22 cellular contexts compared by ENCODE assay signal in the genomic region with DNA sequence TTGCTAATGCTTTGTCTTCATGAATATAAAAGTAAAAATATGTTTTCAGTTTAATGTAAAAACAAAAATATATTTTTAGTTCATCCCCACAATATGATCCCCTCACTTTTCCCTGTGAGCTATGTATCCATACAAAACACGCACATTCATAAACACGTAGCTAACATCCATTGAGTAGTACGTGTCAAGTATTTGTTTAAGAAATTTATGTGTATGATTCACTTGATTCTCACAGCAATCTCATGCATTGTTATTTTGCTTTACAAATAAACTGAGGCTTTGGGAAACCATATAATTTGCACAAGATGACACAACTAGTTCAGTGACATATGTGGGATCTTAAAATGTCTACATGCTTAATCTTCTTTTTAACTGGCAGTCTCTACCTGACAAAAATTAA.
DNase-seq lines count a peak whose midpoint lies in the region; ATAC-seq, FAIRE-seq and TF ChIP-seq lines count a peak whose summit lies in the region.
"Had no signal": no experiment of that assay in that cellular context is flagged by ENCODE, and none has a peak within 500 bp of the region (broad histone marks: within the 10 kb centered on the region; RNA-seq: fewer than 3 reads in every experiment).

No MANE protein-coding gene starts in this region.

- H3K36me3 ChIP-seq in keratinocyte (ENCODE audit: control insufficient read depth in 2 of 2, extremely low read depth in 1 of 2, insufficient read depth in 2 of 2, low read length in 2 of 2) (no peaks in the 10 kb centered on the region), neuronal stem cell (replicated peaks in 1 of 2; ENCODE audit: control insufficient read depth in 2 of 2, insufficient read depth in 2 of 2, low read length in 2 of 2) (no peaks in the 10 kb centered on the region)

- H2BK120ac ChIP-seq in neuronal stem cell (ENCODE audit: low read depth, low read length), result no peak overlapping the region

- FAIRE-seq in keratinocyte (lab: Jason Lieb, UNC), result peak; percentile 20
- FAIRE-seq: GM19239 had no signal

- DNase-seq in EH (ENCODE audit: low read depth) (peak; percentile 38), NCI-H460 (ENCODE audit: extremely low read depth, low read depth) (peak; percentile 20), SHP77 treated with DMSO at 0.1 percent for 48 hours (lab: John Stamatoyannopoulos, UW) (peak; percentile 44), keratinocyte (ENCODE audit: low read depth, low spot score) (no peak), neuronal stem cell (ENCODE audit: low spot score) (no peak)
- DNase-seq in central memory CD4-positive, alpha-beta T cell, result no peak
- DNase-seq: CD4-positive, CD25-positive, alpha-beta regulatory T cell; DND-41; H9; HFFc6; KG1; MV-4-11; NCI-H1105 treated with DMSO at 0.1 percent for 48 hours; NCI-H2029 treated with DMSO at 0.1 percent for 48 hours; NCI-H226; NCI-H524; RPMI8226; SIG-M5; SK-N-SH had no signal

- no peak overlapping the region for H3K18ac ChIP-seq in neuronal stem cell (ENCODE audit: low read length)

- no peaks in the 10 kb centered on the region for H4K20me1 ChIP-seq in keratinocyte (ENCODE audit: control insufficient read depth, extremely low read depth, insufficient read depth, low read length)

- H2BK15ac ChIP-seq in neuronal stem cell (ENCODE audit: low read length), result no peak overlapping the region

- H3K9me1 ChIP-seq in keratinocyte (ENCODE audit: control insufficient read depth, extremely low read depth, insufficient read depth, low read length), result no peaks in the 10 kb centered on the region

- no peaks in the 10 kb centered on the region for H3K27me3 ChIP-seq in keratinocyte (ENCODE audit: control insufficient read depth, extremely low read depth, insufficient read depth, low read length)
- H3K27me3 ChIP-seq in neuronal stem cell (ENCODE audit: control insufficient read depth in 3 of 3, insufficient read depth in 3 of 3, low read depth in 1 of 3, low read length in 3 of 3), result no peaks in the 10 kb centered on the region

- WGBS in neuronal stem cell (ENCODE audit: extremely low coverage in 2 of 2, insufficient read length in 2 of 2, insufficient replicate concordance in 1 of 2), 2 donors, result no CpG with 5 or more reads among the region's 3 CpGs

- H2AFZ ChIP-seq in keratinocyte (ENCODE audit: control insufficient read depth, low read length), result no peak overlapping the region
- no peak overlapping the region for H2AFZ ChIP-seq in neuronal stem cell (ENCODE audit: low read length)

- H3K4me3 ChIP-seq in keratinocyte (ENCODE audit: control insufficient read depth in 2 of 3, extremely low read depth in 1 of 3, insufficient read depth in 2 of 3, low read depth in 1 of 3, low read length in 3 of 3) (no peak overlapping the region), neuronal stem cell (ENCODE audit: low read length in 2 of 2) (no peak overlapping the region)

- H2BK5ac ChIP-seq in neuronal stem cell (ENCODE audit: low read length), result no peak overlapping the region

- H4K91ac ChIP-seq in neuronal stem cell (ENCODE audit: low read depth, low read length, poor library complexity), result no peak overlapping the region

- no peak overlapping the region for H4K8ac ChIP-seq in neuronal stem cell (ENCODE audit: low read depth, low read length)

- no peaks in the 10 kb centered on the region for H3K79me2 ChIP-seq in keratinocyte (ENCODE audit: control insufficient read depth, insufficient read depth, low read length)

- no peaks in the 10 kb centered on the region for H3K79me1 ChIP-seq in neuronal stem cell (ENCODE audit: low read depth, low read length)

- H3K9me3 ChIP-seq in keratinocyte (ENCODE audit: control insufficient read depth, low read depth, low read length), result no peaks in the 10 kb centered on the region
- H3K9me3 ChIP-seq in neuronal stem cell (replicated peaks in 1 of 2; ENCODE audit: control insufficient read depth in 2 of 2, insufficient read depth in 1 of 2, low read depth in 1 of 2, low read length in 2 of 2), result no peaks in the 10 kb centered on the region

- H3K27ac ChIP-seq in keratinocyte (ENCODE audit: control insufficient read depth, insufficient read depth, low read length) (no peak overlapping the region), neuronal stem cell (replicated peaks; ENCODE audit: low read length) (no peak overlapping the region)
- H3K27ac ChIP-seq: HL-60 had no signal

- H3K4me1 ChIP-seq in keratinocyte (ENCODE audit: control insufficient read depth, extremely low read depth, insufficient read depth, low read length) (no peaks in the 10 kb centered on the region), neuronal stem cell (ENCODE audit: control insufficient read depth in 2 of 2, insufficient read depth in 1 of 2, low read depth in 1 of 2, low read length in 2 of 2) (no peaks in the 10 kb centered on the region)

- H3K14ac ChIP-seq in neuronal stem cell (ENCODE audit: low read length), result no peak overlapping the region

- H3K4me2 ChIP-seq in keratinocyte (ENCODE audit: control insufficient read depth, extremely low read depth, insufficient read depth, low read depth, low read length) (no peak overlapping the region), neuronal stem cell (ENCODE audit: insufficient read depth, low read length, poor library complexity, severe bottlenecking) (no peak overlapping the region)
- H3K4me2 ChIP-seq: SK-N-SH had no signal

- H2AK5ac ChIP-seq in neuronal stem cell (ENCODE audit: low read depth, low read length), result no peak overlapping the region

- H2BK12ac ChIP-seq in neuronal stem cell (ENCODE audit: low read length), result no peak overlapping the region

- dilution Hi-C loops in keratinocyte (cut with MboI; ENCODE audit: extremely low pct_ligation_motif_present, low sequenced_read_pairs), result no loop called here

- no peak overlapping the region for H3K23ac ChIP-seq in neuronal stem cell (ENCODE audit: low read depth, low read length, poor library complexity)

- H3K4ac ChIP-seq in neuronal stem cell (ENCODE audit: low read length), result no peak overlapping the region

- H3K9ac ChIP-seq in keratinocyte (ENCODE audit: control insufficient read depth, extremely low read depth, insufficient read depth, low read length) (no peak overlapping the region), neuronal stem cell (ENCODE audit: low read depth, low read length, poor library complexity) (no peak overlapping the region)
- H3K9ac ChIP-seq: SK-N-SH had no signal

- no peak for TF ChIP-seq CTCF in keratinocyte (optimal IDR thresholded peaks at IDR 0.05 in 1 of 3, IDR thresholded peaks at IDR 0.05 in 1 of 3, conservative IDR thresholded peaks at IDR 0.05 in 1 of 3; ENCODE audit: extremely low read depth in 1 of 3, insufficient read depth in 2 of 3, low read length in 3 of 3)

- no peak for ATAC-seq in GM21390 (IDR thresholded peaks at IDR 0.05; ENCODE audit: unreplicated experiment)

Comparison
In these comparisons a context has a peak if more than half of its experiments do, and no peak if none do; other contexts are left out.
1. DNase-seq: peak in EH (single experiment), NCI-H460 (single experiment) and SHP77 treated with DMSO at 0.1 percent for 48 hours (single experiment); none in keratinocyte (single experiment), central memory CD4-positive, alpha-beta T cell (single experiment) and neuronal stem cell (single experiment).